ENCODE assay signal across 1 cellular context in genomic region chr3:197186887-197187588, GRCh38.
TF ChIP-seq lines count a peak whose summit lies in the region.

No MANE protein-coding gene starts in this region.

TF ChIP-seq in GM12878, 131 proteins besides CTCF, POLR2A, EP300 and RAD21 (continued from another document):
- TF ChIP-seq, protein P1, sequence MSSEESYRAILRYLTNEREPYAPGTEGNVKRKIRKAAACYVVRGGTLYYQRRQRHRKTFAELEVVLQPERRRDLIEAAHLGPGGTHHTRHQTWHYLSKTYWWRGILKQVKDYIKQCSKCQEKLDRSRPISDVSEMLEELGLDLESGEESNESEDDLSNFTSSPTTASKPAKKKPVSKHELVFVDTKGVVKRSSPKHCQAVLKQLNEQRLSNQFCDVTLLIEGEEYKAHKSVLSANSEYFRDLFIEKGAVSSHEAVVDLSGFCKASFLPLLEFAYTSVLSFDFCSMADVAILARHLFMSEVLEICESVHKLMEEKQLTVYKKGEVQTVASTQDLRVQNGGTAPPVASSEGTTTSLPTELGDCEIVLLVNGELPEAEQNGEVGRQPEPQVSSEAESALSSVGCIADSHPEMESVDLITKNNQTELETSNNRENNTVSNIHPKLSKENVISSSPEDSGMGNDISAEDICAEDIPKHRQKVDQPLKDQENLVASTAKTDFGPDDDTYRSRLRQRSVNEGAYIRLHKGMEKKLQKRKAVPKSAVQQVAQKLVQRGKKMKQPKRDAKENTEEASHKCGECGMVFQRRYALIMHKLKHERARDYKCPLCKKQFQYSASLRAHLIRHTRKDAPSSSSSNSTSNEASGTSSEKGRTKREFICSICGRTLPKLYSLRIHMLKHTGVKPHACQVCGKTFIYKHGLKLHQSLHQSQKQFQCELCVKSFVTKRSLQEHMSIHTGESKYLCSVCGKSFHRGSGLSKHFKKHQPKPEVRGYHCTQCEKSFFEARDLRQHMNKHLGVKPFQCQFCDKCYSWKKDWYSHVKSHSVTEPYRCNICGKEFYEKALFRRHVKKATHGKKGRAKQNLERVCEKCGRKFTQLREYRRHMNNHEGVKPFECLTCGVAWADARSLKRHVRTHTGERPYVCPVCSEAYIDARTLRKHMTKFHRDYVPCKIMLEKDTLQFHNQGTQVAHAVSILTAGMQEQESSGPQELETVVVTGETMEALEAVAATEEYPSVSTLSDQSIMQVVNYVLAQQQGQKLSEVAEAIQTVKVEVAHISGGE (CRISPR knock-in tag; IDR thresholded peaks at IDR 0.05), result no peak
- TF ChIP-seq, protein P2, sequence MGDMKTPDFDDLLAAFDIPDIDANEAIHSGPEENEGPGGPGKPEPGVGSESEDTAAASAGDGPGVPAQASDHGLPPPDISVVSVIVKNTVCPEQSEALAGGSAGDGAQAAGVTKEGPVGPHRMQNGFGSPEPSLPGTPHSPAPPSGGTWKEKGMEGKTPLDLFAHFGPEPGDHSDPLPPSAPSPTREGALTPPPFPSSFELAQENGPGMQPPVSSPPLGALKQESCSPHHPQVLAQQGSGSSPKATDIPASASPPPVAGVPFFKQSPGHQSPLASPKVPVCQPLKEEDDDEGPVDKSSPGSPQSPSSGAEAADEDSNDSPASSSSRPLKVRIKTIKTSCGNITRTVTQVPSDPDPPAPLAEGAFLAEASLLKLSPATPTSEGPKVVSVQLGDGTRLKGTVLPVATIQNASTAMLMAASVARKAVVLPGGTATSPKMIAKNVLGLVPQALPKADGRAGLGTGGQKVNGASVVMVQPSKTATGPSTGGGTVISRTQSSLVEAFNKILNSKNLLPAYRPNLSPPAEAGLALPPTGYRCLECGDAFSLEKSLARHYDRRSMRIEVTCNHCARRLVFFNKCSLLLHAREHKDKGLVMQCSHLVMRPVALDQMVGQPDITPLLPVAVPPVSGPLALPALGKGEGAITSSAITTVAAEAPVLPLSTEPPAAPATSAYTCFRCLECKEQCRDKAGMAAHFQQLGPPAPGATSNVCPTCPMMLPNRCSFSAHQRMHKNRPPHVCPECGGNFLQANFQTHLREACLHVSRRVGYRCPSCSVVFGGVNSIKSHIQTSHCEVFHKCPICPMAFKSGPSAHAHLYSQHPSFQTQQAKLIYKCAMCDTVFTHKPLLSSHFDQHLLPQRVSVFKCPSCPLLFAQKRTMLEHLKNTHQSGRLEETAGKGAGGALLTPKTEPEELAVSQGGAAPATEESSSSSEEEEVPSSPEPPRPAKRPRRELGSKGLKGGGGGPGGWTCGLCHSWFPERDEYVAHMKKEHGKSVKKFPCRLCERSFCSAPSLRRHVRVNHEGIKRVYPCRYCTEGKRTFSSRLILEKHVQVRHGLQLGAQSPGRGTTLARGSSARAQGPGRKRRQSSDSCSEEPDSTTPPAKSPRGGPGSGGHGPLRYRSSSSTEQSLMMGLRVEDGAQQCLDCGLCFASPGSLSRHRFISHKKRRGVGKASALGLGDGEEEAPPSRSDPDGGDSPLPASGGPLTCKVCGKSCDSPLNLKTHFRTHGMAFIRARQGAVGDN (IDR thresholded peaks at IDR 0.05), result no peak
- TF ChIP-seq RAD51 (IDR thresholded peaks at IDR 0.05), result no peak
- TF ChIP-seq CHD4 (IDR thresholded peaks at IDR 0.05), result no peak
- peak; percentile 80 for TF ChIP-seq SMC3 (IDR thresholded peaks at IDR 0.05; ENCODE audit: borderline replicate concordance, low read length)
